In genomic region chr15:37014566-37014965, GRCh38 we compare ENCODE assay signal across 18 cellular contexts.
DNase-seq lines count a peak whose midpoint lies in the region; ATAC-seq and TF ChIP-seq lines count a peak whose summit lies in the region.
"Had no signal": no experiment of that assay in that cellular context is flagged by ENCODE, and none has a peak within 500 bp of the region (broad histone marks: within the 10 kb centered on the region; RNA-seq: fewer than 3 reads in every experiment).

No MANE protein-coding gene starts in this region.

- no TSS peak for BruUV-seq in OCI-LY7 (replicated peaks; lab: Mats Ljungman, UMichigan)

- H4K20me1 ChIP-seq in OCI-LY7 (ENCODE audit: insufficient read depth, low read length): no peaks in the 10 kb centered on the region

- H3K27ac ChIP-seq in ACC112 (ENCODE audit: low read depth, low read length) (peak overlapping the region; percentile 33; the same call in 1 of the 2 replicates), OCI-LY7 (ENCODE audit: low read depth, low read length, poor library complexity, severe bottlenecking) (no peak overlapping the region), foreskin keratinocyte (peak overlapping the region; percentile 74)
- H3K27ac ChIP-seq: KMS-11, parathyroid adenoma had no signal

- no peaks in the 10 kb centered on the region for H3K9me3 Mint-ChIP-seq in nephron
- H3K9me3 Mint-ChIP-seq: H9 had no signal

- H3K4me1 ChIP-seq in ACC112 (ENCODE audit: control insufficient read depth, insufficient read depth, low read length, unreplicated experiment) (peaks cover 21% of the 10 kb centered on the region), OCI-LY7 (ENCODE audit: insufficient read depth, low read length, poor library complexity, severe bottlenecking) (peaks cover 24% of the 10 kb centered on the region), foreskin keratinocyte (peaks cover 26% of the 10 kb centered on the region)
- H3K4me1 ChIP-seq: parathyroid adenoma had no signal

- peak; percentile 7 for ATAC-seq in foreskin keratinocyte
- no peak for ATAC-seq in HG02981 (IDR thresholded peaks at IDR 0.05; ENCODE audit: unreplicated experiment)
- ATAC-seq: Panc1 had no signal

- H3K36me3 ChIP-seq in ACC112 (ENCODE audit: insufficient read depth, low read length): peaks cover 5% of the 10 kb centered on the region; the same call in 1 of the 2 replicates
- no peaks in the 10 kb centered on the region for H3K36me3 ChIP-seq in OCI-LY7 (ENCODE audit: insufficient read depth, low read length)

- H3K27me3 Mint-ChIP-seq in nephron (ENCODE audit: low read depth): no peaks in the 10 kb centered on the region

- peak overlapping the region in 2 of 3 experiments; percentile 93 for H3K27ac Mint-ChIP-seq in nephron
- H3K27ac Mint-ChIP-seq: H9 had no signal

- H3K9me3 ChIP-seq in OCI-LY7 (ENCODE audit: low read length): no peaks in the 10 kb centered on the region

- DNase-seq in OCI-LY7 (ENCODE audit: low spot score) (no peak), foreskin keratinocyte (no peak), islet precursor cell (no peak), DMS79 treated with DMSO at 0.1 percent for 48 hours (lab: John Stamatoyannopoulos, UW) (no peak), iPS-NIHi11 (ENCODE audit: low spot score) (no peak)
- DNase-seq: ACHN; activated CD4-positive, alpha-beta T cell treated with anti-CD3 and anti-CD28 coated beads, Interleukin-2, amount 50 U/mL, for 4 hours; activated naive CD4-positive, alpha-beta T cell treated with anti-CD3 and anti-CD28 coated beads, Interleukin-2, amount 50 U/mL, for 16 hours; effector memory CD4-positive, alpha-beta T cell; H9; NCI-H2107; small intestine had no signal

- TF ChIP-seq CTCF in OCI-LY7 (conservative IDR thresholded peaks at IDR 0.05; ENCODE audit: low read length): no peak
- no peak for TF ChIP-seq CTCF in foreskin keratinocyte (conservative IDR thresholded peaks at IDR 0.05)
- TF ChIP-seq CTCF in nephron (IDR thresholded peaks at IDR 0.05; ENCODE audit: unreplicated experiment in 3 of 3): no peak

- H3K4me3 ChIP-seq in ACC112 (ENCODE audit: low read depth, low read length) (no peak overlapping the region), OCI-LY7 (ENCODE audit: low read depth, low read length, poor library complexity, severe bottlenecking) (no peak overlapping the region)

- no peaks in the 10 kb centered on the region for H3K27me3 ChIP-seq in ACC112 (ENCODE audit: insufficient read depth, low read length)
- no peaks in the 10 kb centered on the region for H3K27me3 ChIP-seq in foreskin keratinocyte

- CTCF ChIA-PET in OCI-LY7 (lab: Charles Lee; ENCODE audit: unreplicated experiment): interaction anchor here (0.6 kb wide), 1 partner anchor 143 kb away, joined by 3 read pairs; no protein-coding TSS in a partner anchor

- no peak overlapping the region for H2AFZ ChIP-seq in ACC112 (ENCODE audit: low read length, unreplicated experiment)
- H2AFZ ChIP-seq in OCI-LY7 (ENCODE audit: low read length): no peak overlapping the region; the same call in 1 of the 2 replicates
- H2AFZ ChIP-seq: parathyroid adenoma had no signal

- H3K79me2 ChIP-seq in ACC112 (ENCODE audit: control insufficient read depth, insufficient read depth, low read length, unreplicated experiment): peaks cover 3% of the 10 kb centered on the region
- H3K79me2 ChIP-seq in OCI-LY7 (ENCODE audit: insufficient read depth, low read depth, low read length): no peaks in the 10 kb centered on the region
- H3K79me2 ChIP-seq: parathyroid adenoma had no signal

- POLR2A ChIA-PET in OCI-LY7 (lab: Charles Lee): interaction anchor here (0.6 to 1.2 kb wide), 4 partner anchors 14 to 122 kb away, joined by 3 to 5 read pairs (median 3); no protein-coding TSS in a partner anchor

- peak overlapping the region; percentile 59; the same call in 1 of the 2 replicates for H3K4me2 ChIP-seq in OCI-LY7 (ENCODE audit: low read length)
- H3K4me2 ChIP-seq: KMS-11 had no signal

- H3K9me2 ChIP-seq in OCI-LY7 (ENCODE audit: insufficient read depth, low read length): no peaks in the 10 kb centered on the region

- H3K4me1 Mint-ChIP-seq in nephron: peaks cover 52% of the 10 kb centered on the region

- no peak overlapping the region for H3K4me3 Mint-ChIP-seq in nephron
- H3K4me3 Mint-ChIP-seq: H9 had no signal

- peaks cover 66% of the 10 kb centered on the region for H3K36me3 Mint-ChIP-seq in nephron (ENCODE audit: low read depth)

- intact Hi-C loops in OCI-LY7 (cut with micrococcal nuclease; ENCODE audit: unreplicated experiment): no loop called here
